Comparison of ENCODE assay signal across 1 cellular context in genomic region chr1:228317891-228318810, GRCh38.
TF ChIP-seq lines count a peak whose summit lies in the region.

No MANE protein-coding gene starts in this region.

TF ChIP-seq in SK-N-SH treated with all-trans-retinoic acid at 6 μM for 48 hours, 23 proteins besides CTCF, POLR2A, EP300 and RAD21 (continued from another document):
- TF ChIP-seq TOX (CRISPR knock-in tag; IDR thresholded peaks at IDR 0.05; ENCODE audit: borderline replicate concordance), result no peak
- no peak for TF ChIP-seq ZNF8 (CRISPR knock-in tag; IDR thresholded peaks at IDR 0.05)
